24 cellular contexts compared by ENCODE assay signal in genomic region chr22:28031383-28031922, GRCh38.
DNase-seq lines count a peak whose midpoint lies in the region; ATAC-seq, FAIRE-seq and TF ChIP-seq lines count a peak whose summit lies in the region.
"Had no signal": no experiment of that assay in that cellular context is flagged by ENCODE, and none has a peak within 500 bp of the region (broad histone marks: within the 10 kb centered on the region; RNA-seq: fewer than 3 reads in every experiment).

No MANE protein-coding gene starts in this region.

- no peak for FAIRE-seq in RCC 7860 (lab: Jason Lieb, UNC)
- FAIRE-seq: G401.6, H1, HepG2 had no signal

- no peaks in the 10 kb centered on the region for H3K27me3 Mint-ChIP-seq in nephron (ENCODE audit: low read depth)

- intact Hi-C loops in colonic mucosa (cut with DNase I) (no loop called here), spleen (cut with DNase I; ENCODE audit: low total_unique reads) (no loop called here)

- DNase-seq in colonic mucosa (peak; percentile 5), spleen (peak; percentile 34), NCI-H524 treated with DMSO at 0.1 percent for 48 hours (lab: John Stamatoyannopoulos, UW) (no peak), RCC 7860 (ENCODE audit: low spot score) (no peak)
- DNase-seq: C1 segment of cervical spinal cord; CD4-positive, alpha-beta memory T cell; COR-L47; DMS53; HCEC 1CT; Karpas-422; NCI-H1092; NCI-H1417 treated with DMSO at 0.1 percent for 48 hours; NCI-H1694 treated with DMSO at 0.1 percent for 48 hours; NCI-H2081; NCI-H2227 treated with DMSO at 0.1 percent for 48 hours; SIG-M5 had no signal

- no peak for TF ChIP-seq POLR2A in spleen (IDR thresholded peaks at IDR 0.05)

- H3K27ac ChIP-seq in colonic mucosa (no peak overlapping the region), spleen (no peak overlapping the region)
- H3K27ac ChIP-seq: RWPE1, SK-N-MC had no signal

- ATAC-seq in HG02938 (IDR thresholded peaks at IDR 0.05; ENCODE audit: unreplicated experiment), result no peak
- no peak for ATAC-seq in GM19023 (IDR thresholded peaks at IDR 0.05; ENCODE audit: unreplicated experiment)
- ATAC-seq: HepG2 had no signal

- no peaks in the 10 kb centered on the region for H3K9me3 ChIP-seq in colonic mucosa
- H3K9me3 ChIP-seq in spleen, result no peaks in the 10 kb centered on the region

- TF ChIP-seq CTCF in colonic mucosa (IDR thresholded peaks at IDR 0.05), result no peak
- no peak for TF ChIP-seq CTCF in nephron (IDR thresholded peaks at IDR 0.05; ENCODE audit: unreplicated experiment in 3 of 3)
- TF ChIP-seq CTCF in spleen (IDR thresholded peaks at IDR 0.05 in 8 of 11, conservative IDR thresholded peaks at IDR 0.05 in 3 of 11), result no peak

- H3K36me3 ChIP-seq in colonic mucosa (no peaks in the 10 kb centered on the region), spleen (no peaks in the 10 kb centered on the region)

- no peak overlapping the region for H3K9ac ChIP-seq in colonic mucosa (ENCODE audit: low read depth in 2 of 2, low read length in 2 of 2)

- H3K27ac Mint-ChIP-seq in nephron, result peak overlapping the region in 2 of 3 experiments; percentile 19 to 24
- H3K27ac Mint-ChIP-seq: CD4-positive, alpha-beta memory T cell had no signal

- H3K4me3 ChIP-seq in colonic mucosa (no peak overlapping the region), spleen (no peak overlapping the region)
- H3K4me3 ChIP-seq: SK-N-MC had no signal

- peaks cover 1% of the 10 kb centered on the region for H3K9me3 Mint-ChIP-seq in nephron

- H3K4me1 Mint-ChIP-seq in nephron, result peaks cover 83% of the 10 kb centered on the region

- peaks cover 6% of the 10 kb centered on the region for H3K36me3 Mint-ChIP-seq in nephron (ENCODE audit: low read depth)
- H3K36me3 Mint-ChIP-seq: CD4-positive, alpha-beta memory T cell had no signal

- no peak overlapping the region for H3K4me3 Mint-ChIP-seq in nephron
- H3K4me3 Mint-ChIP-seq: CD4-positive, alpha-beta memory T cell had no signal

- H3K4me1 ChIP-seq in colonic mucosa, result no peaks in the 10 kb centered on the region
- peaks cover 7 to 70% (median 40%) of the 10 kb centered on the region in 6 donors for H3K4me1 ChIP-seq in spleen

- 85 to 96% (median 91%) methylated on average over 6 of the region's 6 CpGs for WGBS in spleen, 5 donors

- H3K27me3 ChIP-seq in colonic mucosa, result no peaks in the 10 kb centered on the region
- no peaks in the 10 kb centered on the region for H3K27me3 ChIP-seq in spleen (replicated peaks in 1 of 7)

Comparison
In these comparisons a context has a peak if more than half of its experiments do, and no peak if none do; other contexts are left out.
1. DNase-seq: peak in colonic mucosa (single experiment) and spleen (single experiment); none in NCI-H524 treated with DMSO at 0.1 percent for 48 hours (single experiment) and RCC 7860 (single experiment).